33 cellular contexts compared by ENCODE assay signal in the genomic region with DNA sequence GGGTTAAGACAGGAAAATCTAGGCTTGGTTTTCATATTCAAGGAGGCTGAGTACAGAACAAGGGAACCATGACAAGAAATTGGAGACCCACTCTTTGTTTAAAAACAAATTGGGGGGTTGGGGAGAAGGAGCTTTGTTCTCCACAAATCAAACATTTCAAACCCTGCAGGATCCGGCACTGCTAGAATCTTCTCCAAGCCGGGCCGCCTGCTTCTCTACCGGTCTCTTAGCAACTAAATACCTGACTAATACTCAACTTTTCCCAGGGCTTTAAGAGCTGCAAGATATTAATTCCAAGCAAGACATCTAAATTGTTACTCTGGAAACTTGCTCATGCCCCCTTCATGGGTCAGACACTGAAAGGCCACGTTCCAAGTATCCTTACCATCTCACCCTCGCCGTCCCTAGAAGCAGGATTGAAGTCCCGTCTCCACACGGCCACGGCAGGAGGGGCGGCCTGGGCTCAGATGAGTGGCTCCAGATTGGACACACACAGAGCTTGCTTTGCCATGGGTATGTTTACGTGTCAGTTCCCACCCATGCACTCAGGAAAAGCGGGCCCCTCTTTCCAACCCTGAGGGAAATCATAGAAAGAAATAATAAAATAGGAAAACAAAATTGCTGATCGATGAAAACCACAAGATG.
"Had no signal": no experiment of that assay in that cellular context is flagged by ENCODE, and none has a peak within 500 bp of the region (broad histone marks: within the 10 kb centered on the region; RNA-seq: fewer than 3 reads in every experiment).

No MANE protein-coding gene starts in this region.

- H3K4me3 ChIP-seq: body of pancreas, cardiac muscle cell, heart right ventricle, lower lobe of right lung, mucosa of descending colon, pancreas, prostate gland, sigmoid colon, stomach, thyroid gland had no signal

- H3K9me3 ChIP-seq: body of pancreas, heart right ventricle, lower lobe of right lung, mucosa of descending colon, pancreas, prostate gland, sigmoid colon, stomach, thyroid gland had no signal

- H3K27ac Mint-ChIP-seq: activated CD4-positive, alpha-beta memory T cell treated with anti-CD3 and anti-CD28 coated beads, Interleukin-2, amount 10 ng/mL, durations not matched to agents 7 days and 5 days; activated CD4-positive, alpha-beta T cell treated with anti-CD3 and anti-CD28 coated beads, Interleukin-2, amount 10 ng/mL, durations not matched to agents 7 days and 5 days; activated naive CD8-positive, alpha-beta T cell; activated T-helper 17 cell treated with anti-CD3 and anti-CD28 coated beads, Interleukin-2, amount 50 U/mL, for 72 hours; stimulated activated naive B cell treated with anti-CD40 and anti-IgM and Interleukin-4, amounts not matched to agents 10 μg/mL and 1 μg/mL and 100 μg/mL, for 72 hours; T-helper 17 cell; WTC11 had no signal

- H3K36me3 ChIP-seq: cardiac muscle cell, heart right ventricle, lower lobe of right lung, pancreas, prostate gland, sigmoid colon, stomach, thyroid gland had no signal

- H3K36me3 Mint-ChIP-seq: activated naive CD8-positive, alpha-beta T cell; stimulated activated naive B cell treated with anti-CD40 and anti-IgM and Interleukin-4, amounts not matched to agents 10 μg/mL and 1 μg/mL and 100 μg/mL, for 72 hours had no signal

- H3K27me3 ChIP-seq: body of pancreas, cardiac muscle cell, pancreas, thyroid gland had no signal

- FAIRE-seq: pancreas, small intestine had no signal

- H3K4me1 Mint-ChIP-seq: activated CD4-positive, alpha-beta memory T cell treated with anti-CD3 and anti-CD28 coated beads, Interleukin-2, amount 10 ng/mL, durations not matched to agents 7 days and 5 days had no signal

- H3K4me3 Mint-ChIP-seq: activated CD4-positive, alpha-beta memory T cell treated with anti-CD3 and anti-CD28 coated beads, Interleukin-2, amount 10 ng/mL, durations not matched to agents 7 days and 5 days; activated CD4-positive, alpha-beta T cell treated with anti-CD3 and anti-CD28 coated beads, Interleukin-2, amount 10 ng/mL, durations not matched to agents 7 days and 5 days; activated naive CD8-positive, alpha-beta T cell; activated T-cell treated with anti-CD3 and anti-CD28 coated beads, Interleukin-2, amount 50 U/mL, for 4 hours; activated T-helper 17 cell treated with anti-CD3 and anti-CD28 coated beads, Interleukin-2, amount 50 U/mL, for 72 hours; nephron; stimulated activated naive B cell treated with anti-CD40 and anti-IgM and Interleukin-4, amounts not matched to agents 10 μg/mL and 1 μg/mL and 100 μg/mL, for 72 hours; T-helper 17 cell; WTC11 had no signal

- H3K27me3 Mint-ChIP-seq: activated CD4-positive, alpha-beta memory T cell treated with anti-CD3 and anti-CD28 coated beads, Interleukin-2, amount 10 ng/mL, durations not matched to agents 7 days and 5 days; activated CD4-positive, alpha-beta T cell treated with anti-CD3 and anti-CD28 coated beads, Interleukin-2, amount 10 ng/mL, durations not matched to agents 7 days and 5 days; activated naive CD8-positive, alpha-beta T cell; activated T-helper 17 cell treated with anti-CD3 and anti-CD28 coated beads, Interleukin-2, amount 50 U/mL, for 72 hours had no signal

- H3K4me1 ChIP-seq: body of pancreas, heart right ventricle, lower lobe of right lung, pancreas, prostate gland, sigmoid colon, thyroid gland had no signal

- H3K27ac ChIP-seq: body of pancreas, cardiac muscle cell, heart right ventricle, lower lobe of right lung, pancreas, prostate gland, sigmoid colon, stomach, thyroid gland had no signal

- ATAC-seq: activated T-cell treated with anti-CD3 and anti-CD28 coated beads, Interleukin-2, amount 50 U/mL, for 4 hours; activated T-helper 17 cell treated with anti-CD3 and anti-CD28 coated beads, Interleukin-2, amount 50 U/mL, for 72 hours; body of pancreas; esophagus mucosa; heart right ventricle; left lobe of liver; lower lobe of right lung; mucosa of descending colon; pancreas; stimulated activated naive B cell treated with anti-CD40 and anti-IgM and Interleukin-4, amounts not matched to agents 10 μg/mL and 1 μg/mL and 100 μg/mL, for 72 hours; T-helper 17 cell; WTC11 had no signal

- DNase-seq: activated CD4-positive, alpha-beta memory T cell treated with anti-CD3 and anti-CD28 coated beads, Interleukin-2, amount 10 ng/mL, durations not matched to agents 7 days and 5 days; activated CD4-positive, alpha-beta T cell treated with anti-CD3 and anti-CD28 coated beads for 1 hour; activated CD4-positive, alpha-beta T cell treated with anti-CD3 and anti-CD28 coated beads, Interleukin-2, amount 10 ng/mL, durations not matched to agents 7 days and 5 days; activated naive CD4-positive, alpha-beta T cell treated with Interleukin-2 at 50 U/mL for 16 hours; activated T-cell treated with anti-CD3 and anti-CD28 coated beads, Interleukin-2, amount 50 U/mL, for 4 hours; anterior cingulate cortex; body of pancreas; cortex of kidney; foreskin fibroblast; heart right ventricle; kidney glomerular epithelial cell; lower lobe of right lung; mesendoderm; mucosa of descending colon; pancreas; retina; sigmoid colon; small intestine; stimulated activated CD4-positive, alpha-beta T cell treated with anti-CD3 and anti-CD28 coated beads, Interleukin-1b, Interleukin-23, amount 100 ng/mL, for 48 hours; stimulated activated naive B cell treated with anti-CD40 and anti-IgM and Interleukin-4, amounts not matched to agents 10 μg/mL and 1 μg/mL and 100 μg/mL, for 72 hours; stomach; SW 1271; T-helper 17 cell; T1000; thyroid gland had no signal

- H3K9me3 Mint-ChIP-seq: activated CD4-positive, alpha-beta memory T cell treated with anti-CD3 and anti-CD28 coated beads, Interleukin-2, amount 10 ng/mL, durations not matched to agents 7 days and 5 days; activated CD4-positive, alpha-beta T cell treated with anti-CD3 and anti-CD28 coated beads, Interleukin-2, amount 10 ng/mL, durations not matched to agents 7 days and 5 days; activated T-cell treated with anti-CD3 and anti-CD28 coated beads, Interleukin-2, amount 50 U/mL, for 4 hours; activated T-helper 17 cell treated with anti-CD3 and anti-CD28 coated beads, Interleukin-2, amount 50 U/mL, for 72 hours; nephron had no signal
